Comparison of ENCODE assay signal across 10 cellular contexts in genomic region chr22:31150615-31151014, GRCh38. TPM values are rescaled to one million over a fixed set of nuclear protein-coding genes. Genes with fewer than 3 reads are reported as not detected.
A peak's percentile ranks its signal among the peaks of the same experiment; 100 is the strongest.
DNase-seq lines count a peak whose midpoint lies in the region; ATAC-seq, FAIRE-seq and TF ChIP-seq lines count a peak whose summit lies in the region.
"Had no signal": no experiment of that assay in that cellular context is flagged by ENCODE, and none has a peak within 500 bp of the region (broad histone marks: within the 10 kb centered on the region; RNA-seq: fewer than 3 reads in every experiment).

No MANE protein-coding gene starts in this region.

- no peak overlapping the region for H3K4me3 Mint-ChIP-seq in natural killer cell
- H3K4me3 Mint-ChIP-seq in natural killer cell treated with Interleukin-12 subunit alpha and Interleukin-12 subunit beta and Interleukin-15 and Interleukin-18, amount 100 ng/mL, for 72 hours, result no peak overlapping the region
- H3K4me3 Mint-ChIP-seq in activated CD4-positive, alpha-beta T cell treated with anti-CD3 and anti-CD28 coated beads for 36 hours, result no peak overlapping the region
- H3K4me3 Mint-ChIP-seq: activated naive CD8-positive, alpha-beta T cell treated with anti-CD3 and anti-CD28 coated beads, Interleukin-2, amount 10 ng/mL, durations not matched to agents 7 days and 5 days had no signal

- dilution Hi-C loops in endothelial cell of umbilical vein (cut with MboI; ENCODE audit: extremely low pct_ligation_motif_present, low sequenced_read_pairs), result no loop called here

- no peaks in the 10 kb centered on the region for H3K36me3 Mint-ChIP-seq in natural killer cell
- H3K36me3 Mint-ChIP-seq in natural killer cell treated with Interleukin-12 subunit alpha and Interleukin-12 subunit beta and Interleukin-15 and Interleukin-18, amount 100 ng/mL, for 72 hours, result peaks cover 6% of the 10 kb centered on the region
- no peaks in the 10 kb centered on the region for H3K36me3 Mint-ChIP-seq in activated CD4-positive, alpha-beta T cell treated with anti-CD3 and anti-CD28 coated beads for 36 hours (ENCODE audit: low read depth)
- H3K36me3 Mint-ChIP-seq: activated naive CD8-positive, alpha-beta T cell treated with anti-CD3 and anti-CD28 coated beads, Interleukin-2, amount 10 ng/mL, durations not matched to agents 7 days and 5 days had no signal

- H3K9me3 ChIP-seq in endothelial cell of umbilical vein (replicated peaks; ENCODE audit: control insufficient read depth, insufficient read depth, low read length), result no peaks in the 10 kb centered on the region

- H3K4me1 Mint-ChIP-seq in natural killer cell, result no peaks in the 10 kb centered on the region
- no peaks in the 10 kb centered on the region for H3K4me1 Mint-ChIP-seq in natural killer cell treated with Interleukin-12 subunit alpha and Interleukin-12 subunit beta and Interleukin-15 and Interleukin-18, amount 100 ng/mL, for 72 hours (ENCODE audit: low read depth in 2 of 2)
- no peaks in the 10 kb centered on the region for H3K4me1 Mint-ChIP-seq in activated CD4-positive, alpha-beta T cell treated with anti-CD3 and anti-CD28 coated beads for 36 hours

- POLR2A ChIA-PET in endothelial cell of umbilical vein (lab: Charles Lee), result no interaction called here
- POLR2A ChIA-PET in activated CD4-positive, alpha-beta T cell treated with anti-CD3 and anti-CD28 coated beads for 36 hours (lab: Charles Lee), result no interaction called here

- H3K27ac ChIP-seq in endothelial cell of umbilical vein (ENCODE audit: insufficient read depth, low read depth, low read length), result no peak overlapping the region

- H3K9me3 Mint-ChIP-seq in natural killer cell, result no peaks in the 10 kb centered on the region
- H3K9me3 Mint-ChIP-seq in natural killer cell treated with Interleukin-12 subunit alpha and Interleukin-12 subunit beta and Interleukin-15 and Interleukin-18, amount 100 ng/mL, for 72 hours, result no peaks in the 10 kb centered on the region
- H3K9me3 Mint-ChIP-seq in activated CD4-positive, alpha-beta T cell treated with anti-CD3 and anti-CD28 coated beads for 36 hours (ENCODE audit: low read depth), result peaks cover 7% of the 10 kb centered on the region

- no peak for TF ChIP-seq POLR2A in endothelial cell of umbilical vein (IDR thresholded peaks at IDR 0.05; ENCODE audit: low read depth, low read length)

- no peaks in the 10 kb centered on the region for H3K79me2 ChIP-seq in endothelial cell of umbilical vein (ENCODE audit: control insufficient read depth, insufficient read depth, low read length)

- H3K4me3 ChIP-seq in endothelial cell of umbilical vein (replicated peaks in 1 of 3; ENCODE audit: insufficient read depth in 1 of 3, low read depth in 1 of 3, low read length in 3 of 3), result no peak overlapping the region

- no peak for DNase-seq in natural killer cell
- no peak for DNase-seq in natural killer cell treated with Interleukin-12 subunit alpha and Interleukin-12 subunit beta and Interleukin-15 and Interleukin-18, amount 100 ng/mL, for 72 hours (ENCODE audit: low spot score)
- no peak for DNase-seq in endothelial cell of umbilical vein (ENCODE audit: low read depth, low spot score)
- no peak for DNase-seq in activated CD4-positive, alpha-beta T cell treated with anti-CD3 and anti-CD28 coated beads for 36 hours
- no peak for DNase-seq in D721Med (ENCODE audit: insufficient read length, low spot score)
- no peak for DNase-seq in activated effector memory CD4-positive, alpha-beta T cell treated with Interleukin-2 at 50 U/mL for 16 hours
- DNase-seq: activated CD4-positive, alpha-beta T cell treated with anti-CD3 and anti-CD28 coated beads for 1 hour; activated naive CD8-positive, alpha-beta T cell treated with anti-CD3 and anti-CD28 coated beads, Interleukin-2, amount 10 ng/mL, durations not matched to agents 7 days and 5 days; KG1; NCI-H774 had no signal

- no peak for ATAC-seq in natural killer cell
- no peak for ATAC-seq in natural killer cell treated with Interleukin-12 subunit alpha and Interleukin-12 subunit beta and Interleukin-15 and Interleukin-18, amount 100 ng/mL, for 72 hours
- no peak for ATAC-seq in activated CD4-positive, alpha-beta T cell treated with anti-CD3 and anti-CD28 coated beads for 36 hours

- no peak overlapping the region for H3K4me2 ChIP-seq in endothelial cell of umbilical vein (ENCODE audit: insufficient read depth, low read length)

- no peak overlapping the region for H3K9ac ChIP-seq in endothelial cell of umbilical vein (replicated peaks; ENCODE audit: extremely low read depth, insufficient read depth, low read length)

- peaks cover 16% of the 10 kb centered on the region for H3K4me1 ChIP-seq in endothelial cell of umbilical vein (ENCODE audit: control insufficient read depth, extremely low read depth, insufficient read depth, low read length)

- no peak overlapping the region for H3K27ac Mint-ChIP-seq in natural killer cell
- no peak overlapping the region for H3K27ac Mint-ChIP-seq in natural killer cell treated with Interleukin-12 subunit alpha and Interleukin-12 subunit beta and Interleukin-15 and Interleukin-18, amount 100 ng/mL, for 72 hours
- H3K27ac Mint-ChIP-seq in activated CD4-positive, alpha-beta T cell treated with anti-CD3 and anti-CD28 coated beads for 36 hours, result no peak overlapping the region
- H3K27ac Mint-ChIP-seq: activated naive CD8-positive, alpha-beta T cell treated with anti-CD3 and anti-CD28 coated beads, Interleukin-2, amount 10 ng/mL, durations not matched to agents 7 days and 5 days had no signal

- no peaks in the 10 kb centered on the region for H3K9me1 ChIP-seq in endothelial cell of umbilical vein (replicated peaks; ENCODE audit: control insufficient read depth, extremely low read depth, insufficient read depth, low read length)

- H3K27me3 ChIP-seq in endothelial cell of umbilical vein (ENCODE audit: control insufficient read depth in 2 of 2, insufficient read depth in 2 of 2, low read length in 2 of 2), result no peaks in the 10 kb centered on the region

- intact Hi-C loops in natural killer cell (cut with micrococcal nuclease) (no loop called here), endothelial cell of umbilical vein (cut with micrococcal nuclease) (no loop called here)
- intact Hi-C loops in activated CD4-positive, alpha-beta T cell treated with anti-CD3 and anti-CD28 coated beads for 36 hours (cut with DNase I, micrococcal nuclease), result no loop called here

- TF ChIP-seq CTCF in natural killer cell (IDR thresholded peaks at IDR 0.05) (peak; percentile 15), endothelial cell of umbilical vein (IDR thresholded peaks at IDR 0.05; ENCODE audit: extremely low read depth in 1 of 2, insufficient read depth in 1 of 2, low read depth in 1 of 2, low read length in 2 of 2) (peak; percentile 21 to 39), D721Med (IDR thresholded peaks at IDR 0.05; ENCODE audit: insufficient read depth, missing control alignments) (no peak)

- no peak overlapping the region for H2AFZ ChIP-seq in endothelial cell of umbilical vein (ENCODE audit: low read depth, low read length)

- FAIRE-seq in endothelial cell of umbilical vein (lab: Jason Lieb, UNC), result no peak
- no peak for FAIRE-seq in D721Med (lab: Jason Lieb, UNC)

- H4K20me1 ChIP-seq in endothelial cell of umbilical vein (replicated peaks; ENCODE audit: control insufficient read depth, extremely low read depth, insufficient read depth, low read length), result no peaks in the 10 kb centered on the region

- H3K27me3 Mint-ChIP-seq in natural killer cell (ENCODE audit: low read depth in 2 of 2), result peaks cover 5 to 14% of the 10 kb centered on the region in 2 donors
- peaks cover 0 to 2% of the 10 kb centered on the region in 2 donors for H3K27me3 Mint-ChIP-seq in natural killer cell treated with Interleukin-12 subunit alpha and Interleukin-12 subunit beta and Interleukin-15 and Interleukin-18, amount 100 ng/mL, for 72 hours
- H3K27me3 Mint-ChIP-seq in activated CD4-positive, alpha-beta T cell treated with anti-CD3 and anti-CD28 coated beads for 36 hours, result peaks cover 2% of the 10 kb centered on the region

- no peaks in the 10 kb centered on the region for H3K36me3 ChIP-seq in endothelial cell of umbilical vein (ENCODE audit: control insufficient read depth in 2 of 2, extremely low read depth in 1 of 2, insufficient read depth in 2 of 2, low read length in 2 of 2)

- BruUV-seq in endothelial cell of umbilical vein (replicated peaks; lab: Mats Ljungman, UMichigan), result no TSS peak

- CTCF ChIA-PET in endothelial cell of umbilical vein (lab: Charles Lee), result interaction anchor here (0.7 to 17.9 kb wide), 10 partner anchors 10 to 204 kb away, joined by 3 to 231 read pairs (median 6); partner anchors contain the start of genes LIMK2, PLA2G3, RNF185 and SELENOM
- CTCF ChIA-PET in activated CD4-positive, alpha-beta T cell treated with anti-CD3 and anti-CD28 coated beads for 36 hours (lab: Charles Lee), result interaction anchor here (1.0 kb wide), 1 partner anchor 9 kb away, joined by 4 read pairs; the partner anchor contains the start of gene RNF185

RNA-seq across cellular contexts. Expression of gene RNF185, which starts 9.4 kb away (rescaled TPM):
- total RNA-seq in natural killer cell (10 to 100 TPM; 12.4 to 15.0 (median 13.2) TPM), endothelial cell of umbilical vein (28.5 and 29.7 TPM in 2 replicates)
- 10 to 100 TPM; 22.1 to 31.2 TPM for total RNA-seq in natural killer cell treated with Interleukin-12 subunit alpha and Interleukin-12 subunit beta and Interleukin-15 and Interleukin-18, amount 100 ng/mL, for 72 hours
- polyA plus RNA-seq in endothelial cell of umbilical vein, result 30.5 and 35.4 TPM in 2 replicates
- 25.3 and 30.1 TPM in 2 replicates for polyA plus RNA-seq in endothelial cell of umbilical vein (2011; cell fraction: cytosol; rRNA removed)
- 33.8 and 35.9 TPM in 2 replicates for polyA plus RNA-seq in endothelial cell of umbilical vein (2011; cell fraction: nucleus; rRNA removed)
- polyA plus RNA-seq in endothelial cell of umbilical vein (2012), result 20.5 and 24.0 TPM in 2 replicates
- 47.5 and 49.4 TPM in 2 replicates for polyA minus RNA-seq in endothelial cell of umbilical vein
- 5.9 TPM for polyA minus RNA-seq in endothelial cell of umbilical vein (2011; cell fraction: cytosol; rRNA and poly(A)+ RNA removed)
- 13.4 and 16.1 TPM in 2 replicates for polyA minus RNA-seq in endothelial cell of umbilical vein (2011; cell fraction: nucleus; rRNA and poly(A)+ RNA removed)
- total RNA-seq in activated CD4-positive, alpha-beta T cell treated with anti-CD3 and anti-CD28 coated beads for 36 hours, result 10 to 100 TPM; 15.7 to 16.1 TPM

RNA-seq across cellular contexts. Expression of gene PLA2G3, which starts 10.3 kb away (rescaled TPM):
- total RNA-seq in natural killer cell, result not detected
- not detected for total RNA-seq in natural killer cell treated with Interleukin-12 subunit alpha and Interleukin-12 subunit beta and Interleukin-15 and Interleukin-18, amount 100 ng/mL, for 72 hours
- total RNA-seq in endothelial cell of umbilical vein, result 0.75 and 1.0 TPM in 2 replicates
- polyA plus RNA-seq in endothelial cell of umbilical vein, result 0.84 and 0.91 TPM in 2 replicates
- polyA plus RNA-seq in endothelial cell of umbilical vein (2011; cell fraction: cytosol; rRNA removed), result 0.50 and 0.55 TPM in 2 replicates
- polyA plus RNA-seq in endothelial cell of umbilical vein (2011; cell fraction: nucleus; rRNA removed), result 0.43 and 0.49 TPM in 2 replicates
- polyA plus RNA-seq in endothelial cell of umbilical vein (2012), result 0.16 and 0.25 TPM in 2 replicates
- 0.41 and 0.76 TPM in 2 replicates for polyA minus RNA-seq in endothelial cell of umbilical vein
- not detected for polyA minus RNA-seq in endothelial cell of umbilical vein (2011; cell fraction: cytosol; rRNA and poly(A)+ RNA removed)
- polyA minus RNA-seq in endothelial cell of umbilical vein (2011; cell fraction: nucleus; rRNA and poly(A)+ RNA removed), result 0.14 and 0.29 TPM in 2 replicates
- total RNA-seq in activated CD4-positive, alpha-beta T cell treated with anti-CD3 and anti-CD28 coated beads for 36 hours, result not detected
- total RNA-seq: activated naive CD8-positive, alpha-beta T cell treated with anti-CD3 and anti-CD28 coated beads, Interleukin-2, amount 10 ng/mL, durations not matched to agents 7 days and 5 days had no signal

RNA-seq across cellular contexts. Expression of gene INPP5J, which starts 27.8 kb away (rescaled TPM):
- total RNA-seq in natural killer cell, result not detected
- total RNA-seq in natural killer cell treated with Interleukin-12 subunit alpha and Interleukin-12 subunit beta and Interleukin-15 and Interleukin-18, amount 100 ng/mL, for 72 hours, result under 1 TPM in 1 of 2 donors, not detected in 1; 0.19 TPM
- 0.49 and 0.65 TPM in 2 replicates for total RNA-seq in endothelial cell of umbilical vein
- 0.43 and 0.59 TPM in 2 replicates for polyA plus RNA-seq in endothelial cell of umbilical vein
- 0.25 and 0.45 TPM in 2 replicates for polyA plus RNA-seq in endothelial cell of umbilical vein (2011; cell fraction: cytosol; rRNA removed)
- 2.2 and 2.4 TPM in 2 replicates for polyA plus RNA-seq in endothelial cell of umbilical vein (2011; cell fraction: nucleus; rRNA removed)
- 0.32 and 0.44 TPM in 2 replicates for polyA plus RNA-seq in endothelial cell of umbilical vein (2012)
- polyA minus RNA-seq in endothelial cell of umbilical vein, result 0.39 and 1.0 TPM in 2 replicates
- 5.3 TPM for polyA minus RNA-seq in endothelial cell of umbilical vein (2011; cell fraction: cytosol; rRNA and poly(A)+ RNA removed)
- 0.53 and 0.58 TPM in 2 replicates for polyA minus RNA-seq in endothelial cell of umbilical vein (2011; cell fraction: nucleus; rRNA and poly(A)+ RNA removed)
- under 1 TPM; 0.11 to 0.23 TPM for total RNA-seq in activated CD4-positive, alpha-beta T cell treated with anti-CD3 and anti-CD28 coated beads for 36 hours

RNA-seq across cellular contexts. Expression of gene SELENOM, which starts 43.2 kb away (rescaled TPM):
- 10 to 100 TPM in 2 of 3 donors, 1 to 10 TPM in 1; 8.1 to 14.0 (median 10.6) TPM for total RNA-seq in natural killer cell
- 1 to 10 TPM; 4.4 to 6.0 TPM for total RNA-seq in natural killer cell treated with Interleukin-12 subunit alpha and Interleukin-12 subunit beta and Interleukin-15 and Interleukin-18, amount 100 ng/mL, for 72 hours
- total RNA-seq in endothelial cell of umbilical vein, result 29.6 TPM in 2 replicates
- 87.1 and 132 TPM in 2 replicates for polyA plus RNA-seq in endothelial cell of umbilical vein
- 35.4 and 66.1 TPM in 2 replicates for polyA plus RNA-seq in endothelial cell of umbilical vein (2011; cell fraction: cytosol; rRNA removed)
- 27.3 and 31.4 TPM in 2 replicates for polyA plus RNA-seq in endothelial cell of umbilical vein (2011; cell fraction: nucleus; rRNA removed)
- polyA plus RNA-seq in endothelial cell of umbilical vein (2012), result 26.4 and 50.3 TPM in 2 replicates
- polyA minus RNA-seq in endothelial cell of umbilical vein, result 12.0 and 16.9 TPM in 2 replicates
- polyA minus RNA-seq in endothelial cell of umbilical vein (2011; cell fraction: cytosol; rRNA and poly(A)+ RNA removed), result 1.4 TPM
- polyA minus RNA-seq in endothelial cell of umbilical vein (2011; cell fraction: nucleus; rRNA and poly(A)+ RNA removed), result 9.3 and 15.6 TPM in 2 replicates
- total RNA-seq in activated CD4-positive, alpha-beta T cell treated with anti-CD3 and anti-CD28 coated beads for 36 hours, result 10 to 100 TPM in 1 of 2 experiments, 1 to 10 TPM in 1; 8.8 to 12.2 TPM
